ENCODE assay signal across 14 cellular contexts in genomic region chr19:10884273-10884672, GRCh38. TPM values are rescaled to one million over a fixed set of nuclear protein-coding genes. Genes with fewer than 3 reads are reported as not detected.
DNase-seq lines count a peak whose midpoint lies in the region; ATAC-seq and TF ChIP-seq lines count a peak whose summit lies in the region.
"Had no signal": no experiment of that assay in that cellular context is flagged by ENCODE, and none has a peak within 500 bp of the region (broad histone marks: within the 10 kb centered on the region; RNA-seq: fewer than 3 reads in every experiment).

No MANE protein-coding gene starts in this region.

- TF ChIP-seq POLR2A in sigmoid colon (IDR thresholded peaks at IDR 0.05) = no peak

- ATAC-seq in esophagus mucosa = peak; percentile 12
- ATAC-seq in omental fat pad (ENCODE audit: low FRiP score) = no peak
- ATAC-seq: activated CD4-positive, alpha-beta T cell treated with anti-CD3 and anti-CD28 coated beads for 36 hours; left lung had no signal

- intact Hi-C loops in sigmoid colon (cut with DNase I) = no loop called here

- POLR2A ChIA-PET in RWPE1 (lab: Yijun Ruan, JAX; ENCODE audit: low non-redundant PET) = no interaction called here

- WGBS in sigmoid colon, 2 donors = 74 to 93% methylated on average over 2 of the region's 2 CpGs

- no peaks in the 10 kb centered on the region for H3K27me3 ChIP-seq in sigmoid colon
- H3K27me3 ChIP-seq: left lung had no signal

- no peak for TF ChIP-seq EP300 in sigmoid colon (IDR thresholded peaks at IDR 0.05)

- no peaks in the 10 kb centered on the region for H3K9me3 ChIP-seq in sigmoid colon
- H3K9me3 ChIP-seq: left lung had no signal

- CTCF ChIA-PET in RWPE1 (lab: Yijun Ruan, JAX) = no interaction called here

- DNase-seq in EL (peak; percentile 76), RWPE1 (ENCODE audit: low spot score) (no peak), sigmoid colon (peak; percentile 85), NCI-H2029 treated with DMSO at 0.1 percent for 48 hours (lab: John Stamatoyannopoulos, UW) (no peak), NCI-H128 (lab: John Stamatoyannopoulos, UW; ENCODE audit: unreplicated experiment) (no peak), omental fat pad (ENCODE audit: low spot score) (no peak)
- DNase-seq in activated effector memory CD4-positive, alpha-beta T cell treated with Interleukin-2 at 50 U/mL for 16 hours = no peak
- DNase-seq: activated CD4-positive, alpha-beta T cell treated with anti-CD3 and anti-CD28 coated beads for 36 hours; activated gamma-delta T cell; left lung; NCI-H1436 treated with DMSO at 0.1 percent for 48 hours; NCI-H774 had no signal

- H3K27ac ChIP-seq in RWPE1 = peak overlapping the region; percentile 41
- H3K27ac ChIP-seq in sigmoid colon = peak overlapping the region; percentile 20 to 78 (median 76)
- H3K27ac ChIP-seq: left lung had no signal

- TF ChIP-seq CTCF in RWPE1 (conservative IDR thresholded peaks at IDR 0.05; ENCODE audit: low read depth) (no peak), sigmoid colon (IDR thresholded peaks at IDR 0.05) (no peak), omental fat pad (IDR thresholded peaks at IDR 0.05) (no peak)

- peaks cover 0 to 90% (median 74%) of the 10 kb centered on the region in 4 donors for H3K4me1 ChIP-seq in sigmoid colon

- H3K4me3 ChIP-seq in sigmoid colon = no peak overlapping the region
- H3K4me3 ChIP-seq: left lung had no signal

- H3K36me3 ChIP-seq in sigmoid colon = no peaks in the 10 kb centered on the region
- H3K36me3 ChIP-seq: left lung had no signal

RNA-seq across cellular contexts. Expression of gene CARM1, which starts 12.9 kb away (rescaled TPM):
- total RNA-seq in esophagus mucosa = 40.3 TPM
- total RNA-seq in sigmoid colon = 10 to 100 TPM; 18.1 to 24.9 (median 20.8) TPM
- 10 to 100 TPM; 21.6 to 51.8 (median 29.4) TPM for polyA plus RNA-seq in sigmoid colon
- total RNA-seq in omental fat pad = 10 to 100 TPM; 11.8 to 20.5 (median 16.5) TPM

RNA-seq across cellular contexts. Expression of gene C19orf38, which starts 36.1 kb away (rescaled TPM):
- total RNA-seq in esophagus mucosa (not detected), sigmoid colon (1 to 10 TPM in 2 of 4 donors, under 1 TPM in 1, not detected in 1; 0.99 to 2.1 (median 2.0) TPM), omental fat pad (1 to 10 TPM; 1.0 to 7.9 (median 4.9) TPM)
- polyA plus RNA-seq in sigmoid colon = 1 to 10 TPM in 2 of 3 donors, under 1 TPM in 1; 0.92 to 3.3 (median 1.2) TPM
- polyA plus RNA-seq: neural cell had no signal

RNA-seq across cellular contexts. Expression of gene YIPF2, which starts 44.2 kb away (rescaled TPM):
- 43.1 TPM for total RNA-seq in esophagus mucosa
- total RNA-seq in sigmoid colon = 10 to 100 TPM; 26.5 to 36.0 (median 28.3) TPM
- 10 to 100 TPM; 19.4 to 61.3 (median 21.0) TPM for polyA plus RNA-seq in sigmoid colon
- 10 to 100 TPM; 31.0 to 52.4 (median 39.1) TPM for total RNA-seq in omental fat pad

RNA-seq across cellular contexts. Expression of gene TIMM29, which starts 44.3 kb away (rescaled TPM):
- 14.3 TPM for total RNA-seq in esophagus mucosa
- total RNA-seq in sigmoid colon = 10 to 100 TPM; 18.8 to 28.5 (median 26.0) TPM
- polyA plus RNA-seq in sigmoid colon = 10 to 100 TPM in 2 of 3 donors, 1 to 10 TPM in 1; 9.6 to 22.6 (median 15.5) TPM
- total RNA-seq in omental fat pad = 10 to 100 TPM; 14.7 to 22.1 (median 20.3) TPM

RNA-seq across cellular contexts. Expression of gene TMED1, which starts 48.3 kb away (rescaled TPM):
- total RNA-seq in esophagus mucosa (16.4 TPM), sigmoid colon (10 to 100 TPM; 14.1 to 35.3 (median 28.9) TPM), omental fat pad (10 to 100 TPM; 30.1 to 35.7 (median 32.4) TPM)
- 10 to 100 TPM; 10.8 to 21.8 (median 15.3) TPM for polyA plus RNA-seq in sigmoid colon

Comparison
In these comparisons a context has a peak if more than half of its experiments do, and no peak if none do; other contexts are left out.
1. DNase-seq: peak in EL (single experiment) and sigmoid colon (single experiment); none in RWPE1 (single experiment), NCI-H2029 treated with DMSO at 0.1 percent for 48 hours (single experiment), activated effector memory CD4-positive, alpha-beta T cell treated with Interleukin-2 at 50 U/mL for 16 hours (single experiment), NCI-H128 (single experiment) and omental fat pad (single experiment).